In genomic region chr9:110199643-110200042, GRCh38 we compare ENCODE assay signal across 24 cellular contexts. TPM values are rescaled to one million over a fixed set of nuclear protein-coding genes. Genes with fewer than 3 reads are reported as not detected.
DNase-seq lines count a peak whose midpoint lies in the region; ATAC-seq and TF ChIP-seq lines count a peak whose summit lies in the region.
"Had no signal": no experiment of that assay in that cellular context is flagged by ENCODE, and none has a peak within 500 bp of the region (broad histone marks: within the 10 kb centered on the region; RNA-seq: fewer than 3 reads in every experiment).

No MANE protein-coding gene starts in this region.

- TF ChIP-seq CTCF in Caco-2 (IDR thresholded peaks at IDR 0.05; ENCODE audit: insufficient read depth in 1 of 2, low read depth in 1 of 2, low read length in 1 of 2, severe bottlenecking in 1 of 2, unreplicated experiment in 1 of 2) (no peak), VCaP (conservative IDR thresholded peaks at IDR 0.05) (no peak), left lung (IDR thresholded peaks at IDR 0.05) (no peak), neural progenitor cell (IDR thresholded peaks at IDR 0.05) (no peak)

- H3K4me3 ChIP-seq in Caco-2 (ENCODE audit: low read depth, low read length) (no peak overlapping the region), left lung (no peak overlapping the region), neural progenitor cell (no peak overlapping the region)
- H3K4me3 ChIP-seq: MG63 had no signal

- no peaks in the 10 kb centered on the region for H3K27me3 ChIP-seq in Caco-2 (replicated peaks; ENCODE audit: control insufficient read depth, insufficient read depth, low read length)
- no peaks in the 10 kb centered on the region for H3K27me3 ChIP-seq in left lung
- no peaks in the 10 kb centered on the region for H3K27me3 ChIP-seq in neural progenitor cell
- H3K27me3 ChIP-seq: MG63 had no signal

- no peaks in the 10 kb centered on the region for H3F3A ChIP-seq in neural progenitor cell (ENCODE audit: low read depth)

- H3K27ac Mint-ChIP-seq in Caco-2 (ENCODE audit: unreplicated experiment) (peak overlapping the region; percentile 25), neural progenitor cell (no peak overlapping the region)
- H3K27ac Mint-ChIP-seq: B cell had no signal

- H3K4me1 ChIP-seq in Caco-2 (peaks cover 48% of the 10 kb centered on the region), left lung (peaks cover 0 to 6% of the 10 kb centered on the region in 2 donors), neural progenitor cell (no peaks in the 10 kb centered on the region)

- no peaks in the 10 kb centered on the region for H3K36me3 ChIP-seq in Caco-2 (ENCODE audit: control insufficient read depth, insufficient read depth, low read length)
- H3K36me3 ChIP-seq in left lung: no peaks in the 10 kb centered on the region
- no peaks in the 10 kb centered on the region for H3K36me3 ChIP-seq in neural progenitor cell
- H3K36me3 ChIP-seq: MG63 had no signal

- H3K9me3 ChIP-seq in Caco-2: peaks cover 31% of the 10 kb centered on the region
- no peaks in the 10 kb centered on the region for H3K9me3 ChIP-seq in left lung
- no peaks in the 10 kb centered on the region for H3K9me3 ChIP-seq in neural progenitor cell (ENCODE audit: low read depth)
- H3K9me3 ChIP-seq: MG63 had no signal

- no peak overlapping the region for H3K9ac ChIP-seq in neural progenitor cell

- ATAC-seq in left lung: peak; percentile 76
- no peak for ATAC-seq in GM18502 (IDR thresholded peaks at IDR 0.05; ENCODE audit: poor library complexity, unreplicated experiment)
- ATAC-seq: HCT116, Right ventricle myocardium inferior had no signal

- H2AFZ ChIP-seq in neural progenitor cell (replicated peaks): no peak overlapping the region

- no peak overlapping the region for H3K4me2 ChIP-seq in neural progenitor cell

- H3K4me1 Mint-ChIP-seq in Caco-2 (ENCODE audit: low read depth, unreplicated experiment): peaks cover 7% of the 10 kb centered on the region
- peaks cover 2% of the 10 kb centered on the region for H3K4me1 Mint-ChIP-seq in neural progenitor cell
- H3K4me1 Mint-ChIP-seq: B cell had no signal

- no peaks in the 10 kb centered on the region for H4K20me1 ChIP-seq in neural progenitor cell (ENCODE audit: low read depth)

- H3K27ac ChIP-seq in VCaP (peak overlapping the region; percentile 94), left lung (peak overlapping the region in 1 of 2 donors; percentile 39), neural progenitor cell (no peak overlapping the region)

- peaks cover 6% of the 10 kb centered on the region for H3K9me3 Mint-ChIP-seq in Caco-2 (ENCODE audit: unreplicated experiment)
- no peaks in the 10 kb centered on the region for H3K9me3 Mint-ChIP-seq in neural progenitor cell

- intact Hi-C loops in Caco-2 (cut with micrococcal nuclease; ENCODE audit: unreplicated experiment) (no loop called here), left lung (cut with DNase I) (no loop called here)

- H3K79me2 ChIP-seq in neural progenitor cell (ENCODE audit: low read depth): no peaks in the 10 kb centered on the region

- peak in 1 of 2 experiments; percentile 27 for DNase-seq in Caco-2
- DNase-seq in left lung: no peak
- DNase-seq in renal cortical epithelial cell (ENCODE audit: low read depth): peak; percentile 29
- no peak for DNase-seq in anterior cingulate cortex (lab: John Stamatoyannopoulos, UW)
- no peak for DNase-seq in activated CD8-positive, alpha-beta memory T cell treated with anti-CD3 and anti-CD28 coated beads for 24 hours
- DNase-seq in neural progenitor cell (ENCODE audit: low spot score): no peak
- DNase-seq: DND-41, Kasumi-1, MG63, NCI-H1417, NCI-H1694 treated with DMSO at 0.1 percent for 48 hours, NCI-H2081 treated with DMSO at 0.1 percent for 48 hours, NCI-H2171 treated with DMSO at 0.1 percent for 48 hours, NCI-H524 treated with DMSO at 0.1 percent for 48 hours, NCI-H82 had no signal

- H3K36me3 Mint-ChIP-seq in Caco-2 (ENCODE audit: insufficient read depth, unreplicated experiment) (peaks cover 24% of the 10 kb centered on the region), neural progenitor cell (no peaks in the 10 kb centered on the region)
- H3K36me3 Mint-ChIP-seq: CD14-positive monocyte had no signal

- no TSS peak for BruUV-seq in Caco-2 (replicated peaks; lab: Mats Ljungman, UMichigan)

- no peaks in the 10 kb centered on the region for H3K27me3 Mint-ChIP-seq in Caco-2 (ENCODE audit: insufficient read depth, unreplicated experiment)
- no peaks in the 10 kb centered on the region for H3K27me3 Mint-ChIP-seq in neural progenitor cell (ENCODE audit: insufficient read depth, low read depth)
- H3K27me3 Mint-ChIP-seq: B cell had no signal

- CTCF ChIA-PET in Caco-2 (lab: Charles Lee): interaction anchor here (0.6 to 1.0 kb wide), 3 partner anchors 16 to 158 kb away, joined by 3 to 4 read pairs (median 3); no protein-coding TSS in a partner anchor

- H3K4me3 Mint-ChIP-seq in Caco-2 (ENCODE audit: unreplicated experiment) (no peak overlapping the region), neural progenitor cell (no peak overlapping the region)
- H3K4me3 Mint-ChIP-seq: B cell, CD14-positive monocyte had no signal

- POLR2A ChIA-PET in Caco-2 (lab: Charles Lee): no interaction called here

RNA-seq across cellular contexts. Expression of gene C9orf152, which starts 8.3 kb away (rescaled TPM):
- 0.36 and 0.42 TPM in 2 replicates for total RNA-seq in Caco-2 (2022)
- 10 to 100 TPM; 12.5 to 19.5 TPM for total RNA-seq in left lung
- not detected in 2 replicates for total RNA-seq in renal cortical epithelial cell
- not detected in 2 replicates for total RNA-seq in neural progenitor cell (ENCODE audit: low replicate concordance)
- total RNA-seq: B cell, H1, OCI-LY7, Right ventricle myocardium inferior, SK-MEL-5 had no signal

RNA-seq across cellular contexts. Expression of gene TXN, which starts 56.7 kb away (rescaled TPM):
- total RNA-seq in Caco-2 (2022) (446 and 476 TPM in 2 replicates), left lung (100 to 1,000 TPM; 199 to 308 TPM), renal cortical epithelial cell (104 and 341 TPM in 2 replicates), neural progenitor cell (ENCODE audit: low replicate concordance) (173 and 252 TPM in 2 replicates)
